Comparison of ENCODE assay signal across 19 cellular contexts in the genomic region with DNA sequence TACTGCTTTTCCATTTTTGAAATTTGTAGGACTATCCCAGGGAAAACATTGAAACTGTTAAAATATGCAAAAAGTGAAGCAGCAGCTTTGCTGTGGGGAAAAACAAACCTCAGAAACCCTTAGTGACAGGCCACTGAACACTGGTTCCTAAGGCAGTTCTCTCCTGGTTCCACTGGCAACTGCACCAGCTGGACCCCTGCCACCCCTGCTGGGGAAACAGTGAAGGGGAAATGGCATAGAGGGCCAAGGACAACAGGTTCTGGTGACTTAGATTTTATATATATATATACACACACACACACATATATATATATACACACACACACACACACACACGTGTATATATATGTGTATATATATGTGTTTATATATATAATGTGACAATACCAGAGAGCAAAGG. TPM values are rescaled to one million over a fixed set of nuclear protein-coding genes. Genes with fewer than 3 reads are reported as not detected.
DNase-seq lines count a peak whose midpoint lies in the region; ATAC-seq and TF ChIP-seq lines count a peak whose summit lies in the region.
"Had no signal": no experiment of that assay in that cellular context is flagged by ENCODE, and none has a peak within 500 bp of the region (broad histone marks: within the 10 kb centered on the region; RNA-seq: fewer than 3 reads in every experiment).

No MANE protein-coding gene starts in this region.

- no peak overlapping the region for H3K27ac Mint-ChIP-seq in activated naive CD4-positive, alpha-beta T cell treated with anti-CD3 and anti-CD28 coated beads, Interleukin-2, amount 10 ng/mL, durations not matched to agents 7 days and 5 days
- H3K27ac Mint-ChIP-seq: CD4-positive, CD25-positive, alpha-beta regulatory T cell; HFFc6; stimulated activated naive B cell treated with anti-CD40 and anti-IgM and Interleukin-4, amounts not matched to agents 10 μg/mL and 1 μg/mL and 100 μg/mL, for 72 hours had no signal

- H3K4me3 ChIP-seq in lower lobe of right lung (no peak overlapping the region), tibial artery (no peak overlapping the region), coronary artery (no peak overlapping the region)
- H3K4me3 ChIP-seq: SJSA1 had no signal

- H3K27me3 ChIP-seq in lower lobe of right lung (ENCODE audit: low read depth) (no peaks in the 10 kb centered on the region), tibial artery (peaks cover 0 to 2% of the 10 kb centered on the region in 2 donors)
- H3K27me3 ChIP-seq: SJSA1 had no signal

- DNase-seq in activated naive CD4-positive, alpha-beta T cell treated with anti-CD3 and anti-CD28 coated beads, Interleukin-2, amount 50 U/mL, for 16 hours, result peak; percentile 0
- no peak for DNase-seq in activated naive CD4-positive, alpha-beta T cell treated with anti-CD3 and anti-CD28 coated beads, Interleukin-2, amount 10 ng/mL, durations not matched to agents 7 days and 5 days
- DNase-seq in RWPE1 (ENCODE audit: low spot score), result no peak
- DNase-seq in lower lobe of right lung, result no peak
- DNase-seq in tibial artery, result peak; percentile 26 to 73
- no peak for DNase-seq in coronary artery (ENCODE audit: low spot score)
- no peak for DNase-seq in NCI-H524 treated with DMSO at 0.1 percent for 48 hours (lab: John Stamatoyannopoulos, UW)
- no peak for DNase-seq in SIG-M5 treated with dmso at 0.1 percent for 504 hours (lab: John Stamatoyannopoulos, UW; ENCODE audit: unreplicated experiment)
- DNase-seq: activated CD4-positive, alpha-beta T cell treated with anti-CD3 and anti-CD28 coated beads for 1 hour; activated effector memory CD4-positive, alpha-beta T cell treated with Interleukin-2 at 50 U/mL for 16 hours; CD4-positive, CD25-positive, alpha-beta regulatory T cell; HFFc6; naive thymus-derived CD8-positive, alpha-beta T cell; NCI-H146; NCI-H2227 treated with DMSO at 0.1 percent for 48 hours; stimulated activated naive B cell treated with anti-CD40 and anti-IgM and Interleukin-4, amounts not matched to agents 10 μg/mL and 1 μg/mL and 100 μg/mL, for 72 hours; T1000 had no signal

- intact Hi-C loops in lower lobe of right lung (cut with DNase I) (no loop called here), tibial artery (cut with DNase I; ENCODE audit: low total_unique reads) (no loop called here)

- H3K4me1 ChIP-seq in lower lobe of right lung (peaks cover 25% of the 10 kb centered on the region), tibial artery (peaks cover 0 to 41% (median 18%) of the 10 kb centered on the region in 4 donors)

- ATAC-seq in lower lobe of right lung, result no peak
- ATAC-seq: naive thymus-derived CD8-positive, alpha-beta T cell; stimulated activated naive B cell treated with anti-CD40 and anti-IgM and Interleukin-4, amounts not matched to agents 10 μg/mL and 1 μg/mL and 100 μg/mL, for 72 hours had no signal

- TF ChIP-seq CTCF in RWPE1 (conservative IDR thresholded peaks at IDR 0.05; ENCODE audit: low read depth) (no peak), lower lobe of right lung (IDR thresholded peaks at IDR 0.05) (no peak), tibial artery (IDR thresholded peaks at IDR 0.05) (no peak), coronary artery (IDR thresholded peaks at IDR 0.05) (no peak)

- H3K4me3 Mint-ChIP-seq in activated naive CD4-positive, alpha-beta T cell treated with anti-CD3 and anti-CD28 coated beads, Interleukin-2, amount 10 ng/mL, durations not matched to agents 7 days and 5 days, result no peak overlapping the region
- H3K4me3 Mint-ChIP-seq: CD4-positive, CD25-positive, alpha-beta regulatory T cell; HFFc6; naive thymus-derived CD8-positive, alpha-beta T cell; stimulated activated naive B cell treated with anti-CD40 and anti-IgM and Interleukin-4, amounts not matched to agents 10 μg/mL and 1 μg/mL and 100 μg/mL, for 72 hours had no signal

- H3K9me3 Mint-ChIP-seq in activated naive CD4-positive, alpha-beta T cell treated with anti-CD3 and anti-CD28 coated beads, Interleukin-2, amount 10 ng/mL, durations not matched to agents 7 days and 5 days, result no peaks in the 10 kb centered on the region
- H3K9me3 Mint-ChIP-seq: CD4-positive, CD25-positive, alpha-beta regulatory T cell; HFFc6; naive thymus-derived CD8-positive, alpha-beta T cell; stimulated activated naive B cell treated with anti-CD40 and anti-IgM and Interleukin-4, amounts not matched to agents 10 μg/mL and 1 μg/mL and 100 μg/mL, for 72 hours had no signal

- POLR2A ChIA-PET in RWPE1 (lab: Yijun Ruan, JAX; ENCODE audit: low non-redundant PET), result interaction anchor here (1.0 kb wide), 1 partner anchor 15 kb away, joined by 3 read pairs; no protein-coding TSS in a partner anchor

- H3K36me3 Mint-ChIP-seq in activated naive CD4-positive, alpha-beta T cell treated with anti-CD3 and anti-CD28 coated beads, Interleukin-2, amount 10 ng/mL, durations not matched to agents 7 days and 5 days, result no peaks in the 10 kb centered on the region
- H3K36me3 Mint-ChIP-seq: CD4-positive, CD25-positive, alpha-beta regulatory T cell; naive thymus-derived CD8-positive, alpha-beta T cell; stimulated activated naive B cell treated with anti-CD40 and anti-IgM and Interleukin-4, amounts not matched to agents 10 μg/mL and 1 μg/mL and 100 μg/mL, for 72 hours had no signal

- no peaks in the 10 kb centered on the region for H3K36me3 ChIP-seq in lower lobe of right lung
- no peaks in the 10 kb centered on the region for H3K36me3 ChIP-seq in tibial artery
- H3K36me3 ChIP-seq: SJSA1 had no signal

- H3K27me3 Mint-ChIP-seq in activated naive CD4-positive, alpha-beta T cell treated with anti-CD3 and anti-CD28 coated beads, Interleukin-2, amount 10 ng/mL, durations not matched to agents 7 days and 5 days, result peaks cover 68% of the 10 kb centered on the region

- peaks cover under 1% of the 10 kb centered on the region for H3K4me1 Mint-ChIP-seq in activated naive CD4-positive, alpha-beta T cell treated with anti-CD3 and anti-CD28 coated beads, Interleukin-2, amount 10 ng/mL, durations not matched to agents 7 days and 5 days
- H3K4me1 Mint-ChIP-seq: naive thymus-derived CD8-positive, alpha-beta T cell; stimulated activated naive B cell treated with anti-CD40 and anti-IgM and Interleukin-4, amounts not matched to agents 10 μg/mL and 1 μg/mL and 100 μg/mL, for 72 hours had no signal

- H3K27ac ChIP-seq in RWPE1, result peak overlapping the region; percentile 78
- peak overlapping the region; percentile 18 for H3K27ac ChIP-seq in lower lobe of right lung
- peak overlapping the region in 1 of 2 donors; percentile 59 for H3K27ac ChIP-seq in tibial artery
- peak overlapping the region in 1 of 2 donors; percentile 45 for H3K27ac ChIP-seq in coronary artery
- H3K27ac ChIP-seq: SJSA1 had no signal

- CTCF ChIA-PET in activated naive CD4-positive, alpha-beta T cell treated with anti-CD3 and anti-CD28 coated beads, Interleukin-2, amount 10 ng/mL, durations not matched to agents 7 days and 5 days (lab: Charles Lee), result interaction anchor here (0.8 to 1.1 kb wide), 2 partner anchors 64 to 70 kb away, joined by 3 read pairs; no protein-coding TSS in a partner anchor
- CTCF ChIA-PET in RWPE1 (lab: Yijun Ruan, JAX), result interaction anchor here (0.6 to 0.8 kb wide), 3 partner anchors 15 to 175 kb away, joined by 3 to 7 read pairs (median 4); a partner anchor contains a TSS

- no peaks in the 10 kb centered on the region for H3K9me3 ChIP-seq in lower lobe of right lung
- H3K9me3 ChIP-seq in tibial artery, result no peaks in the 10 kb centered on the region
- H3K9me3 ChIP-seq: SJSA1 had no signal

RNA-seq across cellular contexts. Expression of a gene that starts 16.2 kb away (rescaled TPM):
- 257 TPM for total RNA-seq in lower lobe of right lung
- total RNA-seq: CD4-positive, CD25-positive, alpha-beta regulatory T cell; naive thymus-derived CD8-positive, alpha-beta T cell had no signal

RNA-seq across cellular contexts. Expression of a gene that starts 25.0 kb away (rescaled TPM):
- total RNA-seq in lower lobe of right lung, result 3.0 TPM
- total RNA-seq: CD4-positive, CD25-positive, alpha-beta regulatory T cell; naive thymus-derived CD8-positive, alpha-beta T cell had no signal

RNA-seq across cellular contexts. Expression of a gene that starts 57.6 kb away (rescaled TPM):
- total RNA-seq in lower lobe of right lung, result 0.74 TPM
- total RNA-seq: CD4-positive, CD25-positive, alpha-beta regulatory T cell; naive thymus-derived CD8-positive, alpha-beta T cell; urinary bladder had no signal

Comparison
In these comparisons a context has a peak if more than half of its experiments do, and no peak if none do; other contexts are left out.
1. DNase-seq: peak in activated naive CD4-positive, alpha-beta T cell treated with anti-CD3 and anti-CD28 coated beads, Interleukin-2, amount 50 U/mL, for 16 hours (single experiment) and tibial artery (2 of 2); none in activated naive CD4-positive, alpha-beta T cell treated with anti-CD3 and anti-CD28 coated beads, Interleukin-2, amount 10 ng/mL, durations not matched to agents 7 days and 5 days (single experiment), RWPE1 (single experiment), lower lobe of right lung (single experiment), coronary artery (single experiment), NCI-H524 treated with DMSO at 0.1 percent for 48 hours (single experiment) and SIG-M5 treated with dmso at 0.1 percent for 504 hours (single experiment).